ENCODE assay signal across 1 cellular context in genomic region chrX:72245461-72246089, GRCh38.
TF ChIP-seq lines count a peak whose summit lies in the region.

No MANE protein-coding gene starts in this region.

TF ChIP-seq in HepG2, 621 proteins besides CTCF, POLR2A, EP300 and RAD21 (continued from another document):
- TF ChIP-seq ZNF407 (CRISPR knock-in tag; IDR thresholded peaks at IDR 0.05; ENCODE audit: not compliant biosample characterization) (no peak), JUN (CRISPR knock-in tag; IDR thresholded peaks at IDR 0.05) (no peak), ZNF569 (CRISPR knock-in tag; IDR thresholded peaks at IDR 0.05; ENCODE audit: borderline replicate concordance) (no peak), SMC3 (IDR thresholded peaks at IDR 0.05; ENCODE audit: low read length) (peak; percentile 61), SIN3B (IDR thresholded peaks at IDR 0.05; ENCODE audit: low read length) (no peak), BRCA1 (CRISPR knock-in tag; IDR thresholded peaks at IDR 0.05) (no peak), ZNF468 (CRISPR knock-in tag; IDR thresholded peaks at IDR 0.05) (no peak), AGO1 (IDR thresholded peaks at IDR 0.05; ENCODE audit: low read depth, low read length, poor library complexity, severe bottlenecking) (no peak), ZNF383 (CRISPR knock-in tag; IDR thresholded peaks at IDR 0.05; ENCODE audit: borderline replicate concordance) (no peak), ZNF3 (CRISPR knock-in tag; IDR thresholded peaks at IDR 0.05) (no peak), HDAC1 (CRISPR knock-in tag; IDR thresholded peaks at IDR 0.05) (no peak), ZEB1 (IDR thresholded peaks at IDR 0.05; ENCODE audit: insufficient replicate concordance, low read depth) (no peak), ZFP82 (CRISPR knock-in tag; IDR thresholded peaks at IDR 0.05; ENCODE audit: borderline replicate concordance) (no peak), STAG1 (CRISPR knock-in tag; IDR thresholded peaks at IDR 0.05) (peak; percentile 74), ONECUT2 (CRISPR knock-in tag; IDR thresholded peaks at IDR 0.05) (no peak), EED (CRISPR knock-in tag; IDR thresholded peaks at IDR 0.05) (no peak)
TF ChIP-seq in HepG2: peak in this region for 2.
